Comparison of ENCODE assay signal across 9 cellular contexts in the genomic region with DNA sequence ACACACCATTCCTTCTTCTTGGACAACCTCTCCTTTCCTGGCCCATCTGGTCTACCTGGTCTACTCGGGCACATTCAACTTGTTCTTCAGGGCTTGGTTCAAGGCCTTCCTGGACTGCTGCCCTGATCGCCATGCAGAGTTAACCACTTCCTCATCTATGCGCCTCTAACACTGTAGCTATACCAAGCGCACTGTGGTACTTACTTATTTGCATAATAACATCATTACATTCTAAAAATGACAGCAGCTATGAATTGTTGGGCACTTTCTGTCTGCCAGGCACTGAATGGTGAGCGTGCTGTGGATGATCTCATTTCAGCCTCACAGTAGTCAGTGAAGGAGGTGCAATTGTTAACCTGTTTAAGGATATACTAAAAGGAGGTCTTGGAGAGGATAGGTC.
DNase-seq lines count a peak whose midpoint lies in the region; ATAC-seq and TF ChIP-seq lines count a peak whose summit lies in the region.
"Had no signal": no experiment of that assay in that cellular context is flagged by ENCODE, and none has a peak within 500 bp of the region (broad histone marks: within the 10 kb centered on the region; RNA-seq: fewer than 3 reads in every experiment).

No MANE protein-coding gene starts in this region.

- H3K9ac ChIP-seq in BLaER1 treated with 17β-estradiol and CSF1 and Interleukin-3, amounts not matched to agents 10 nM and 100 nM: no peak overlapping the region
- no peak overlapping the region for H3K9ac ChIP-seq in trophoblast cell (ENCODE audit: low read length)

- TF ChIP-seq POLR2A in vagina (IDR thresholded peaks at IDR 0.05): no peak

- H3K79me2 ChIP-seq in trophoblast cell (ENCODE audit: control insufficient read depth, insufficient read depth, low read length, poor library complexity): no peaks in the 10 kb centered on the region

- DNase-seq in NOMO-1 treated with DMSO at 0.1 percent for 48 hours (lab: John Stamatoyannopoulos, UW; ENCODE audit: unreplicated experiment) (peak; percentile 71), vagina (ENCODE audit: extremely low spot score in 2 of 2) (no peak), MCF 10A (ENCODE audit: unreplicated experiment) (no peak), trophoblast cell (no peak), NCI-H146 treated with DMSO at 0.1 percent for 48 hours (lab: John Stamatoyannopoulos, UW; ENCODE audit: unreplicated experiment) (no peak)
- DNase-seq: NCI-H1092 treated with DMSO at 0.1 percent for 48 hours had no signal

- peaks cover 15 to 36% (median 25%) of the 10 kb centered on the region in 10 experiments for H3K4me1 ChIP-seq in BLaER1 treated with 17β-estradiol and CSF1 and Interleukin-3, amounts not matched to agents 10 nM and 100 nM
- H3K4me1 ChIP-seq in vagina (peaks cover 2% of the 10 kb centered on the region), trophoblast cell (ENCODE audit: control insufficient read depth in 1 of 2, insufficient read depth in 2 of 2, low read length in 2 of 2) (peaks cover 0 to 2% of the 10 kb centered on the region in 2 experiments)

- H3K4me3 Mint-ChIP-seq in MCF 10A (ENCODE audit: unreplicated experiment): no peak overlapping the region

- H4K12ac ChIP-seq in trophoblast cell (ENCODE audit: low read depth, low read length): no peak overlapping the region

- no peak overlapping the region for H3K27ac Mint-ChIP-seq in MCF 10A (ENCODE audit: low read depth, unreplicated experiment)

- no peak overlapping the region for H2BK12ac ChIP-seq in trophoblast cell (ENCODE audit: low read length)

- TF ChIP-seq CTCF in vagina (IDR thresholded peaks at IDR 0.05) (no peak), MCF 10A (IDR thresholded peaks at IDR 0.05; ENCODE audit: unreplicated experiment) (no peak)

- H3K27ac ChIP-seq in BLaER1 treated with 17β-estradiol and CSF1 and Interleukin-3, amounts not matched to agents 10 nM and 100 nM: no peak overlapping the region
- no peak overlapping the region for H3K27ac ChIP-seq in vagina
- H3K27ac ChIP-seq in trophoblast cell (ENCODE audit: low read depth, low read length): no peak overlapping the region

- no peaks in the 10 kb centered on the region for H3K9me3 Mint-ChIP-seq in MCF 10A (ENCODE audit: unreplicated experiment)

- no peaks in the 10 kb centered on the region for H3K36me3 Mint-ChIP-seq in MCF 10A (ENCODE audit: insufficient read depth, unreplicated experiment)

- BruUV-seq in MCF 10A (replicated peaks; lab: Mats Ljungman, UMichigan): no TSS peak

- H3K36me3 ChIP-seq in BLaER1 treated with 17β-estradiol and CSF1 and Interleukin-3, amounts not matched to agents 10 nM and 100 nM: no peaks in the 10 kb centered on the region
- H3K36me3 ChIP-seq in vagina (no peaks in the 10 kb centered on the region), trophoblast cell (ENCODE audit: control insufficient read depth in 1 of 2, insufficient read depth in 2 of 2, low read length in 2 of 2) (no peaks in the 10 kb centered on the region)

- no peak overlapping the region for H2AFZ ChIP-seq in trophoblast cell (ENCODE audit: insufficient read depth, low read length, poor library complexity)

- no peak overlapping the region for H3K4ac ChIP-seq in trophoblast cell (ENCODE audit: low read depth, low read length)

- H3K27me3 Mint-ChIP-seq in MCF 10A (ENCODE audit: insufficient read depth, unreplicated experiment): peaks cover 45% of the 10 kb centered on the region

- H3K4me1 Mint-ChIP-seq in MCF 10A (ENCODE audit: insufficient read depth, unreplicated experiment): no peaks in the 10 kb centered on the region

- H2BK120ac ChIP-seq in trophoblast cell (ENCODE audit: insufficient read depth, low read length, poor library complexity): no peak overlapping the region

- intact Hi-C loops in vagina (cut with DNase I) (no loop called here), MCF 10A (cut with micrococcal nuclease) (loop anchor here (2.0 to 5.0 kb wide), 2 partner anchors 54 to 131 kb away; no protein-coding TSS in a partner anchor)

- peaks cover 0 to 10% (median 6%) of the 10 kb centered on the region in 11 experiments; a peak in 11 of 22 replicates for H3K9me3 ChIP-seq in BLaER1 treated with 17β-estradiol and CSF1 and Interleukin-3, amounts not matched to agents 10 nM and 100 nM (replicated peaks in 1 of 11)
- H3K9me3 ChIP-seq in vagina (no peaks in the 10 kb centered on the region), trophoblast cell (ENCODE audit: insufficient read depth, low read depth, low read length) (no peaks in the 10 kb centered on the region)

- H3K4me2 ChIP-seq in BLaER1 treated with 17β-estradiol and CSF1 and Interleukin-3, amounts not matched to agents 10 nM and 100 nM: peak overlapping the region; percentile 36 to 69 (median 59)
- H3K4me2 ChIP-seq in trophoblast cell (ENCODE audit: low read length): no peak overlapping the region

- no peak overlapping the region for H3K18ac ChIP-seq in trophoblast cell (ENCODE audit: low read length)

- H3K79me1 ChIP-seq in trophoblast cell (ENCODE audit: low read length): no peaks in the 10 kb centered on the region

- ATAC-seq in GM19025 (IDR thresholded peaks at IDR 0.05; ENCODE audit: low read depth, unreplicated experiment) (peak; percentile 79), HG03175 (IDR thresholded peaks at IDR 0.05; ENCODE audit: unreplicated experiment) (peak; percentile 91)

- CTCF ChIA-PET in MCF 10A (lab: Yijun Ruan, JAX): interaction anchor here (0.7 to 4.9 kb wide), 5 partner anchors 9 to 281 kb away, joined by 3 to 41 read pairs (median 5); no protein-coding TSS in a partner anchor

- H4K91ac ChIP-seq in trophoblast cell (ENCODE audit: low read depth, low read length): no peak overlapping the region

- H4K20me1 ChIP-seq in BLaER1 treated with 17β-estradiol and CSF1 and Interleukin-3, amounts not matched to agents 10 nM and 100 nM: no peaks in the 10 kb centered on the region

- no peak overlapping the region for H2AK5ac ChIP-seq in trophoblast cell (ENCODE audit: low read length)

- no CpG with 5 or more reads among the region's 5 CpGs for WGBS in trophoblast cell (ENCODE audit: extremely low coverage, insufficient coverage, insufficient read length)

- H3K23ac ChIP-seq in trophoblast cell (ENCODE audit: low read length): no peak overlapping the region

- H3K4me3 ChIP-seq in BLaER1 treated with 17β-estradiol and CSF1 and Interleukin-3, amounts not matched to agents 10 nM and 100 nM: no peak overlapping the region
- no peak overlapping the region for H3K4me3 ChIP-seq in vagina
- no peak overlapping the region for H3K4me3 ChIP-seq in trophoblast cell (ENCODE audit: low read depth, low read length)

- POLR2A ChIA-PET in MCF 10A (lab: Yijun Ruan, JAX): no interaction called here

- H3K27me3 ChIP-seq in BLaER1 treated with 17β-estradiol and CSF1 and Interleukin-3, amounts not matched to agents 10 nM and 100 nM: no peaks in the 10 kb centered on the region
- no peaks in the 10 kb centered on the region for H3K27me3 ChIP-seq in vagina
- no peaks in the 10 kb centered on the region for H3K27me3 ChIP-seq in trophoblast cell (ENCODE audit: insufficient read depth, low read length)

- H3K14ac ChIP-seq in trophoblast cell (ENCODE audit: low read length): no peak overlapping the region

- no peak overlapping the region for H2BK5ac ChIP-seq in trophoblast cell (ENCODE audit: low read depth, low read length, poor library complexity)

- no peak overlapping the region for H4K8ac ChIP-seq in trophoblast cell (ENCODE audit: low read depth, low read length)
